12 cellular contexts compared by ENCODE assay signal in genomic region chr17:75241143-75241430, GRCh38. TPM values are rescaled to one million over a fixed set of nuclear protein-coding genes. Genes with fewer than 3 reads are reported as not detected.
DNase-seq lines count a peak whose midpoint lies in the region; ATAC-seq, FAIRE-seq and TF ChIP-seq lines count a peak whose summit lies in the region.
"Had no signal": no experiment of that assay in that cellular context is flagged by ENCODE, and none has a peak within 500 bp of the region (broad histone marks: within the 10 kb centered on the region; RNA-seq: fewer than 3 reads in every experiment).

No MANE protein-coding gene starts in this region.

- no peak for TF ChIP-seq POLR2A in H1 (IDR thresholded peaks at IDR 0.05; ENCODE audit: control extremely low read depth in 1 of 2, low read depth in 2 of 2, low read length in 2 of 2)

- no peak overlapping the region for H3K14ac ChIP-seq in H1 (ENCODE audit: insufficient read length)

- no peak overlapping the region for H2BK120ac ChIP-seq in H1 (replicated peaks; ENCODE audit: low read depth, low read length)

- H4K8ac ChIP-seq in H1 (ENCODE audit: extremely low read depth, insufficient read depth, low read length) = peak overlapping the region; percentile 45; the same call in 1 of the 2 replicates

- CTCF ChIA-PET in H1 (lab: Charles Lee; ENCODE audit: partially characterized antibody) = interaction anchor here (0.6 to 16.5 kb wide), 45 partner anchors 8 to 391 kb away, joined by 3 to 369 read pairs (median 5); partner anchors contain the start of genes GGA3, GRB2, MIF4GD and MRPS7

- H3K4me1 ChIP-seq in H1 (replicated peaks in 1 of 4; ENCODE audit: control insufficient read depth in 3 of 4, insufficient read depth in 4 of 4, low read length in 3 of 4) = peaks cover 0 to 4% (median 0%) of the 10 kb centered on the region in 4 experiments; a peak in 3 of 7 replicates
- peaks cover 0 to 17% of the 10 kb centered on the region in 2 donors for H3K4me1 ChIP-seq in right atrium auricular region

- no peak overlapping the region for H3K9ac ChIP-seq in H1 (replicated peaks in 1 of 4; ENCODE audit: extremely low read depth in 1 of 4, low read depth in 3 of 4, low read length in 3 of 4)

- no peaks in the 10 kb centered on the region for H3K79me2 ChIP-seq in H1 (ENCODE audit: control insufficient read depth in 1 of 2, insufficient read depth in 2 of 2, low read length in 2 of 2)

- H3K4me2 ChIP-seq in H1 (ENCODE audit: insufficient read depth in 1 of 2, low read depth in 2 of 2, low read length in 2 of 2) = no peak overlapping the region

- H3K9me3 ChIP-seq in H1 (ENCODE audit: insufficient read depth in 2 of 2, low read depth in 1 of 2, low read length in 1 of 2) (no peaks in the 10 kb centered on the region), right atrium auricular region (no peaks in the 10 kb centered on the region)
- H3K9me3 ChIP-seq: tibial artery had no signal

- H3K36me3 ChIP-seq in H1 (ENCODE audit: control insufficient read depth in 2 of 4, insufficient read depth in 4 of 4, low read length in 3 of 4) (peaks cover 27 to 72% (median 60%) of the 10 kb centered on the region in 4 experiments), right atrium auricular region (peaks cover 94% of the 10 kb centered on the region)

- no peak overlapping the region for H2BK15ac ChIP-seq in H1 (ENCODE audit: low read length)

- H3K27me3 ChIP-seq in H1 (replicated peaks in 1 of 4; ENCODE audit: control insufficient read depth in 3 of 4, extremely low read depth in 1 of 4, insufficient read depth in 3 of 4, low read length in 3 of 4) = no peaks in the 10 kb centered on the region
- no peaks in the 10 kb centered on the region for H3K27me3 ChIP-seq in right atrium auricular region
- H3K27me3 ChIP-seq: tibial artery had no signal

- H2AK5ac ChIP-seq in H1 (ENCODE audit: low read depth, low read length) = no peak overlapping the region

- FAIRE-seq in H1 (lab: Jason Lieb, UNC) = no peak
- FAIRE-seq: colon had no signal

- ATAC-seq in omental fat pad (ENCODE audit: low FRiP score) (peak; percentile 50), GM18858 (IDR thresholded peaks at IDR 0.05; ENCODE audit: unreplicated experiment) (no peak)

- H3K79me1 ChIP-seq in H1 (ENCODE audit: low read depth, low read length) = no peaks in the 10 kb centered on the region

- POLR2A ChIA-PET in H1 (lab: Charles Lee; ENCODE audit: partially characterized antibody) = interaction anchor here (0.9 to 6.3 kb wide), 15 partner anchors 9 to 156 kb away, joined by 3 to 53 read pairs (median 4); partner anchors contain the start of genes ARMC7, GGA3, MIF4GD and MRPS7

- no peak overlapping the region for H3K56ac ChIP-seq in H1 (replicated peaks; ENCODE audit: insufficient read length, low read depth, low read length)

- no peak for TF ChIP-seq RAD21 in H1 (IDR thresholded peaks at IDR 0.05 in 1 of 2, conservative IDR thresholded peaks at IDR 0.05 in 1 of 2; ENCODE audit: low read depth in 2 of 2, low read length in 2 of 2)

- DNase-seq in AG20443 (ENCODE audit: low spot score) (peak; percentile 68), LHCN-M2 (ENCODE audit: low read depth) (peak; percentile 75), H1 (ENCODE audit: low read depth in 1 of 2, low spot score in 2 of 2) (no peak), omental fat pad (ENCODE audit: low spot score) (no peak), right atrium auricular region (ENCODE audit: low spot score) (no peak), DMS53 treated with DMSO at 0.1 percent for 48 hours (lab: John Stamatoyannopoulos, UW; ENCODE audit: unreplicated experiment) (no peak), nucleus accumbens (lab: John Stamatoyannopoulos, UW) (no peak)
- DNase-seq: SIG-M5, T-helper 9 cell, tibial artery had no signal

- no peak for TF ChIP-seq EP300 in H1 (IDR thresholded peaks at IDR 0.05; ENCODE audit: borderline replicate concordance in 1 of 2, low read depth in 2 of 2, low read length in 2 of 2)

- no peak overlapping the region for H3K18ac ChIP-seq in H1 (ENCODE audit: extremely low read depth, low read length)

- H3K4ac ChIP-seq in H1 (replicated peaks; ENCODE audit: insufficient read length, low read depth, low read length) = no peak overlapping the region

- no peak overlapping the region for H4K5ac ChIP-seq in H1 (ENCODE audit: insufficient read length, low read depth, low read length)

- H2BK12ac ChIP-seq in H1 (ENCODE audit: low read depth, low read length) = no peak overlapping the region

- no peak overlapping the region for H2BK5ac ChIP-seq in H1 (ENCODE audit: low read depth, low read length)

- H4K91ac ChIP-seq in H1 (replicated peaks; ENCODE audit: insufficient read length, low read length) = no peak overlapping the region

- TF ChIP-seq CTCF in H1 (IDR thresholded peaks at IDR 0.05; ENCODE audit: control extremely low read depth in 1 of 3, insufficient read depth in 1 of 3, low read depth in 1 of 3, low read length in 3 of 3) (no peak), omental fat pad (IDR thresholded peaks at IDR 0.05) (no peak), right atrium auricular region (IDR thresholded peaks at IDR 0.05) (no peak)

- 96% methylated on average over 7 of the region's 7 CpGs; no CpG with 5 or more reads in 1 of the 2 experiments for WGBS in H1 (ENCODE audit: extremely low coverage in 1 of 2, insufficient coverage in 1 of 2, insufficient read length in 1 of 2, insufficient replicate concordance in 2 of 2, low coverage in 1 of 2, low lambda C conversion rate in 2 of 2, missing lambda C conversion rate in 1 of 2), 2 experiments

- H4K20me1 ChIP-seq in H1 (replicated peaks in 1 of 2; ENCODE audit: control insufficient read depth in 1 of 2, insufficient read depth in 2 of 2, low read length in 2 of 2) = peaks cover 14 to 29% of the 10 kb centered on the region in 2 experiments

- no peak overlapping the region for H3K23ac ChIP-seq in H1 (ENCODE audit: insufficient read length)

- H3K27ac ChIP-seq in H1 (ENCODE audit: low read depth, low read length) (no peak overlapping the region; the same call in 1 of the 2 replicates), right atrium auricular region (no peak overlapping the region)
- H3K27ac ChIP-seq: tibial artery had no signal

- no peaks in the 10 kb centered on the region for H3K23me2 ChIP-seq in H1 (ENCODE audit: low read depth, low read length)

- no peak overlapping the region for H2BK20ac ChIP-seq in H1 (ENCODE audit: low read length)

- no peak overlapping the region for H2AFZ ChIP-seq in H1 (ENCODE audit: low read length)

- H3K4me3 ChIP-seq in H1 (ENCODE audit: extremely low read depth in 1 of 4, insufficient read depth in 2 of 4, low read depth in 3 of 4, low read length in 4 of 4) (no peak overlapping the region), right atrium auricular region (no peak overlapping the region)
- H3K4me3 ChIP-seq: tibial artery had no signal

RNA-seq across cellular contexts. Expression of gene GGA3, which starts 20.3 kb away (rescaled TPM):
- total RNA-seq in LHCN-M2 (2014; rRNA removed) = 14.7 and 18.5 TPM in 2 replicates
- polyA plus RNA-seq in LHCN-M2 (2012) = 12.7 TPM
- total RNA-seq in H1 (2021; fragmentation: NEBNext Ultra II Directional; extraction: Animal tissue kit (Norgen Biotek cat#: 25700)) = 54.2 and 60.0 TPM in 2 replicates
- polyA plus RNA-seq in H1 (2011; rRNA removed) = 40.6 and 53.8 TPM in 2 replicates
- polyA plus RNA-seq in H1 (2011; cell fraction: cytosol; rRNA removed) = 33.2 TPM
- polyA plus RNA-seq in H1 (2011; cell fraction: nucleus; rRNA removed) = 198 TPM
- polyA plus RNA-seq in H1 (2012, experiment 1 of 2) = 46.1 to 56.0 TPM (median 51.1 TPM) in 4 replicates
- 34.9 TPM for polyA plus RNA-seq in H1 (2012, experiment 2 of 2)
- polyA plus RNA-seq in H1 (2013, experiment 1 of 2) = 29.5 TPM
- polyA plus RNA-seq in H1 (2013, experiment 2 of 2) = 29.5 TPM
- polyA minus RNA-seq in H1 (2011; rRNA and poly(A)+ RNA removed) = 68.7 and 69.3 TPM in 2 replicates
- 27.2 TPM for polyA minus RNA-seq in H1 (2011; cell fraction: cytosol; rRNA and poly(A)+ RNA removed)
- 63.3 TPM for polyA minus RNA-seq in H1 (2011; cell fraction: nucleus; rRNA and poly(A)+ RNA removed)
- 10 to 100 TPM; 22.3 to 36.3 (median 30.5) TPM for total RNA-seq in omental fat pad
- 10 to 100 TPM; 18.5 to 23.7 TPM for total RNA-seq in right atrium auricular region

RNA-seq across cellular contexts. Expression of gene MRPS7, which starts 20.6 kb away (rescaled TPM):
- total RNA-seq in LHCN-M2 (2014; rRNA removed) (52.4 and 58.4 TPM in 2 replicates), omental fat pad (10 to 100 TPM; 27.1 to 48.3 (median 38.4) TPM), right atrium auricular region (10 to 100 TPM; 66.7 to 74.1 TPM)
- polyA plus RNA-seq in LHCN-M2 (2012) = 73.1 TPM
- 75.5 and 79.4 TPM in 2 replicates for total RNA-seq in H1 (2021; fragmentation: NEBNext Ultra II Directional; extraction: Animal tissue kit (Norgen Biotek cat#: 25700))
- 53.9 and 63.4 TPM in 2 replicates for polyA plus RNA-seq in H1 (2011; rRNA removed)
- polyA plus RNA-seq in H1 (2011; cell fraction: cytosol; rRNA removed) = 88.1 TPM
- 48.6 TPM for polyA plus RNA-seq in H1 (2011; cell fraction: nucleus; rRNA removed)
- 85.8 to 103 TPM (median 95.2 TPM) in 4 replicates for polyA plus RNA-seq in H1 (2012, experiment 1 of 2)
- polyA plus RNA-seq in H1 (2012, experiment 2 of 2) = 53.8 TPM
- 58.9 TPM for polyA plus RNA-seq in H1 (2013, experiment 1 of 2)
- 58.5 TPM for polyA plus RNA-seq in H1 (2013, experiment 2 of 2)
- polyA minus RNA-seq in H1 (2011; rRNA and poly(A)+ RNA removed) = 60.9 and 63.9 TPM in 2 replicates
- polyA minus RNA-seq in H1 (2011; cell fraction: cytosol; rRNA and poly(A)+ RNA removed) = 31.1 TPM
- 38.1 TPM for polyA minus RNA-seq in H1 (2011; cell fraction: nucleus; rRNA and poly(A)+ RNA removed)

RNA-seq across cellular contexts. Expression of gene MIF4GD, which starts 29.9 kb away (rescaled TPM):
- total RNA-seq in LHCN-M2 (2014; rRNA removed) (4.2 and 8.6 TPM in 2 replicates), omental fat pad (10 to 100 TPM; 22.9 to 30.3 (median 24.3) TPM), right atrium auricular region (10 to 100 TPM; 18.0 to 24.9 TPM)
- 8.5 TPM for polyA plus RNA-seq in LHCN-M2 (2012)
- total RNA-seq in H1 (2021; fragmentation: NEBNext Ultra II Directional; extraction: Animal tissue kit (Norgen Biotek cat#: 25700)) = 16.1 and 17.5 TPM in 2 replicates
- polyA plus RNA-seq in H1 (2011; rRNA removed) = 51.1 and 60.6 TPM in 2 replicates
- 50.3 TPM for polyA plus RNA-seq in H1 (2011; cell fraction: cytosol; rRNA removed)
- polyA plus RNA-seq in H1 (2011; cell fraction: nucleus; rRNA removed) = 38.8 TPM
- polyA plus RNA-seq in H1 (2012, experiment 1 of 2) = 18.3 to 30.8 TPM (median 24.5 TPM) in 4 replicates
- 29.7 TPM for polyA plus RNA-seq in H1 (2012, experiment 2 of 2)
- 18.4 TPM for polyA plus RNA-seq in H1 (2013, experiment 1 of 2)
- 18.0 TPM for polyA plus RNA-seq in H1 (2013, experiment 2 of 2)
- 29.5 and 38.8 TPM in 2 replicates for polyA minus RNA-seq in H1 (2011; rRNA and poly(A)+ RNA removed)
- 10.4 TPM for polyA minus RNA-seq in H1 (2011; cell fraction: cytosol; rRNA and poly(A)+ RNA removed)
- 13.0 TPM for polyA minus RNA-seq in H1 (2011; cell fraction: nucleus; rRNA and poly(A)+ RNA removed)

RNA-seq across cellular contexts. Expression of gene NUP85, which starts 35.6 kb away (rescaled TPM):
- 41.1 and 42.1 TPM in 2 replicates for total RNA-seq in LHCN-M2 (2014; rRNA removed)
- 48.1 TPM for polyA plus RNA-seq in LHCN-M2 (2012)
- total RNA-seq in H1 (2021; fragmentation: NEBNext Ultra II Directional; extraction: Animal tissue kit (Norgen Biotek cat#: 25700)) = 97.4 and 98.5 TPM in 2 replicates
- polyA plus RNA-seq in H1 (2011; rRNA removed) = 154 and 163 TPM in 2 replicates
- polyA plus RNA-seq in H1 (2011; cell fraction: cytosol; rRNA removed) = 146 TPM
- 356 TPM for polyA plus RNA-seq in H1 (2011; cell fraction: nucleus; rRNA removed)
- 68.3 to 138 TPM (median 101 TPM) in 4 replicates for polyA plus RNA-seq in H1 (2012, experiment 1 of 2)
- polyA plus RNA-seq in H1 (2012, experiment 2 of 2) = 88.0 TPM
- polyA plus RNA-seq in H1 (2013, experiment 1 of 2) = 67.3 TPM
- 64.2 TPM for polyA plus RNA-seq in H1 (2013, experiment 2 of 2)
- 89.4 and 94.3 TPM in 2 replicates for polyA minus RNA-seq in H1 (2011; rRNA and poly(A)+ RNA removed)
- 49.2 TPM for polyA minus RNA-seq in H1 (2011; cell fraction: cytosol; rRNA and poly(A)+ RNA removed)
- 64.7 TPM for polyA minus RNA-seq in H1 (2011; cell fraction: nucleus; rRNA and poly(A)+ RNA removed)
- 10 to 100 TPM; 17.4 to 51.2 (median 34.8) TPM for total RNA-seq in omental fat pad
- 10 to 100 TPM; 10.3 to 14.3 TPM for total RNA-seq in right atrium auricular region

RNA-seq across cellular contexts. Expression of gene SLC25A19, which starts 48.1 kb away (rescaled TPM):
- 7.1 and 8.7 TPM in 2 replicates for total RNA-seq in LHCN-M2 (2014; rRNA removed)
- polyA plus RNA-seq in LHCN-M2 (2012) = 7.6 TPM
- total RNA-seq in H1 (2021; fragmentation: NEBNext Ultra II Directional; extraction: Animal tissue kit (Norgen Biotek cat#: 25700)) = 28.6 and 33.3 TPM in 2 replicates
- 32.6 and 34.2 TPM in 2 replicates for polyA plus RNA-seq in H1 (2011; rRNA removed)
- 28.9 TPM for polyA plus RNA-seq in H1 (2011; cell fraction: cytosol; rRNA removed)
- polyA plus RNA-seq in H1 (2011; cell fraction: nucleus; rRNA removed) = 28.4 TPM
- polyA plus RNA-seq in H1 (2012, experiment 1 of 2) = 18.5 to 29.1 TPM (median 25.6 TPM) in 4 replicates
- polyA plus RNA-seq in H1 (2012, experiment 2 of 2) = 29.7 TPM
- 26.5 TPM for polyA plus RNA-seq in H1 (2013, experiment 1 of 2)
- 25.1 TPM for polyA plus RNA-seq in H1 (2013, experiment 2 of 2)
- polyA minus RNA-seq in H1 (2011; rRNA and poly(A)+ RNA removed) = 19.6 and 21.1 TPM in 2 replicates
- 10.9 TPM for polyA minus RNA-seq in H1 (2011; cell fraction: cytosol; rRNA and poly(A)+ RNA removed)
- 18.0 TPM for polyA minus RNA-seq in H1 (2011; cell fraction: nucleus; rRNA and poly(A)+ RNA removed)
- 10 to 100 TPM; 14.2 to 30.4 (median 19.5) TPM for total RNA-seq in omental fat pad
- 10 to 100 TPM in 1 of 2 donors, 1 to 10 TPM in 1; 8.8 to 10.2 TPM for total RNA-seq in right atrium auricular region

Comparison
In these comparisons a context has a peak if more than half of its experiments do, and no peak if none do; other contexts are left out.
1. DNase-seq: peak in AG20443 (single experiment) and LHCN-M2 (single experiment); none in H1 (0 of 2), omental fat pad (single experiment), right atrium auricular region (single experiment), DMS53 treated with DMSO at 0.1 percent for 48 hours (single experiment) and nucleus accumbens (0 of 56).